11 cellular contexts compared by ENCODE assay signal in genomic region chr6:15090745-15091384, GRCh38.
"Had no signal": no experiment of that assay in that cellular context is flagged by ENCODE, and none has a peak within 500 bp of the region (broad histone marks: within the 10 kb centered on the region; RNA-seq: fewer than 3 reads in every experiment).

No MANE protein-coding gene starts in this region.

- H3K4me1 ChIP-seq: sigmoid colon had no signal

- H3K4me3 ChIP-seq: cardiac muscle cell, mucosa of descending colon, sigmoid colon, thoracic aorta had no signal

- H3K27me3 ChIP-seq: cardiac muscle cell, sigmoid colon had no signal

- H3K27ac ChIP-seq: sigmoid colon, thoracic aorta had no signal

- H3K36me3 ChIP-seq: cardiac muscle cell, sigmoid colon, thoracic aorta had no signal

- H3K9me3 ChIP-seq: mucosa of descending colon, sigmoid colon, thoracic aorta had no signal

- DNase-seq: activated CD4-positive, alpha-beta T cell treated with anti-CD3 and anti-CD28 coated beads for 4 hours; activated CD8-positive, alpha-beta memory T cell treated with anti-CD3 and anti-CD28 coated beads, Interleukin-2, amount 50 U/mL, for 48 hours; activated CD8-positive, alpha-beta T cell treated with anti-CD3 and anti-CD28 coated beads, Interleukin-2, amount 10 ng/mL, durations not matched to agents 7 days and 5 days; mucosa of descending colon; naive thymus-derived CD8-positive, alpha-beta T cell; sigmoid colon; stimulated activated CD4-positive, alpha-beta T cell treated with anti-CD3 and anti-CD28 coated beads, Interleukin-4, amount 100 ng/mL, for 24 hours; stimulated activated naive CD8-positive, alpha-beta T cell treated with anti-CD3 and anti-CD28 coated beads, Interleukin-15, amount 100 ng/mL, for 72 hours; T-helper 9 cell had no signal
